10 cellular contexts compared by ENCODE assay signal in genomic region chr1:228150458-228151169, GRCh38. TPM values are rescaled to one million over a fixed set of nuclear protein-coding genes. Genes with fewer than 3 reads are reported as not detected.
A peak's percentile ranks its signal among the peaks of the same experiment; 100 is the strongest.
DNase-seq lines count a peak whose midpoint lies in the region; ATAC-seq and TF ChIP-seq lines count a peak whose summit lies in the region.
"Had no signal": no experiment of that assay in that cellular context is flagged by ENCODE, and none has a peak within 500 bp of the region (broad histone marks: within the 10 kb centered on the region; RNA-seq: fewer than 3 reads in every experiment).

No MANE protein-coding gene starts in this region.

- H3K36me3 ChIP-seq in mucosa of rectum (ENCODE audit: control insufficient read depth in 2 of 2, insufficient read depth in 2 of 2, low read length in 2 of 2) = peaks cover 14 to 16% of the 10 kb centered on the region in 2 donors
- H3K36me3 ChIP-seq in vagina = peaks cover 0 to 15% of the 10 kb centered on the region in 2 donors

- TF ChIP-seq POLR2A in vagina (IDR thresholded peaks at IDR 0.05) = no peak

- H3K4me3 ChIP-seq in mucosa of rectum (ENCODE audit: low read length in 2 of 2) (no peak overlapping the region), vagina (peak overlapping the region; percentile 17 to 41)

- intact Hi-C loops in vagina (cut with DNase I) = no loop called here

- DNase-seq in activated effector memory CD4-positive, alpha-beta T cell treated with anti-CD3 and anti-CD28 coated beads, Interleukin-2, amount 50 U/mL, for 16 hours = peak; percentile 54
- no peak for DNase-seq in activated effector memory CD4-positive, alpha-beta T cell treated with Interleukin-2 at 50 U/mL for 16 hours
- DNase-seq in fibroblast of gingiva (ENCODE audit: low read depth) (peak; percentile 74), vagina (ENCODE audit: extremely low spot score in 2 of 2) (no peak), NCI-H2227 (lab: John Stamatoyannopoulos, UW; ENCODE audit: unreplicated experiment) (no peak)
- DNase-seq in stimulated activated CD4-positive, alpha-beta T cell treated with anti-CD3 and anti-CD28 coated beads, Interleukin-12 subunit alpha, Interleukin-12 subunit beta, amount 100 ng/mL, for 4 hours = no peak
- DNase-seq: NCI-H2029 had no signal

- no peaks in the 10 kb centered on the region for H3K27me3 ChIP-seq in mucosa of rectum (ENCODE audit: control insufficient read depth in 2 of 2, insufficient read depth in 2 of 2, low read length in 2 of 2)
- H3K27me3 ChIP-seq in vagina = no peaks in the 10 kb centered on the region

- TF ChIP-seq CTCF in vagina (IDR thresholded peaks at IDR 0.05) = no peak

- H3K4me1 ChIP-seq in mucosa of rectum (ENCODE audit: control insufficient read depth in 2 of 2, insufficient read depth in 2 of 2, low read length in 2 of 2) (peaks cover 0 to 4% of the 10 kb centered on the region in 2 donors), vagina (peaks cover 67% of the 10 kb centered on the region)

- no peak for ATAC-seq in HG03175 (IDR thresholded peaks at IDR 0.05; ENCODE audit: unreplicated experiment)
- ATAC-seq: activated T-helper 17 cell treated with anti-CD3 and anti-CD28 coated beads, Interleukin-2, amount 50 U/mL, for 72 hours had no signal

- peak overlapping the region in 1 of 2 donors; percentile 15 for H3K9ac ChIP-seq in mucosa of rectum (ENCODE audit: low read depth in 1 of 2, low read length in 2 of 2)

- H3K27ac ChIP-seq in mucosa of rectum (ENCODE audit: low read depth in 2 of 2, low read length in 2 of 2) (peak overlapping the region; percentile 44 to 63), vagina (peak overlapping the region; percentile 89)

- H3K9me3 ChIP-seq in mucosa of rectum (ENCODE audit: control insufficient read depth in 2 of 2, low read length in 2 of 2) = no peaks in the 10 kb centered on the region
- H3K9me3 ChIP-seq in vagina = no peaks in the 10 kb centered on the region

RNA-seq across cellular contexts. Expression of gene GJC2, which starts 0.9 kb away (rescaled TPM):
- total RNA-seq in vagina = 4.4 TPM

RNA-seq across cellular contexts. Expression of gene GUK1, which starts 10.5 kb away (rescaled TPM):
- 299 TPM for total RNA-seq in vagina

RNA-seq across cellular contexts. Expression of gene IBA57, which starts 15.0 kb away (rescaled TPM):
- total RNA-seq in vagina = 3.4 TPM

RNA-seq across cellular contexts. Expression of gene MRPL55, which starts 41.5 kb away (rescaled TPM):
- total RNA-seq in vagina = 73.7 TPM

RNA-seq across cellular contexts. Expression of gene C1orf35, which starts 47.5 kb away (rescaled TPM):
- 14.7 TPM for total RNA-seq in vagina

Comparison
In these comparisons a context has a peak if more than half of its experiments do, and no peak if none do; other contexts are left out.
1. DNase-seq: peak in activated effector memory CD4-positive, alpha-beta T cell treated with anti-CD3 and anti-CD28 coated beads, Interleukin-2, amount 50 U/mL, for 16 hours (single experiment) and fibroblast of gingiva (single experiment); none in activated effector memory CD4-positive, alpha-beta T cell treated with Interleukin-2 at 50 U/mL for 16 hours (single experiment), vagina (0 of 2), stimulated activated CD4-positive, alpha-beta T cell treated with anti-CD3 and anti-CD28 coated beads, Interleukin-12 subunit alpha, Interleukin-12 subunit beta, amount 100 ng/mL, for 4 hours (single experiment) and NCI-H2227 (single experiment).
2. H3K4me3 ChIP-seq: peak in vagina (2 of 2); none in mucosa of rectum (0 of 2).